Comparison of ENCODE assay signal across 1 cellular context in genomic region chr6:85392379-85392778, GRCh38.
TF ChIP-seq lines count a peak whose summit lies in the region.

No MANE protein-coding gene starts in this region.

TF ChIP-seq in HepG2, 621 proteins besides CTCF, POLR2A, EP300 and RAD21 (continued from another document):
- TF ChIP-seq, protein P1, sequence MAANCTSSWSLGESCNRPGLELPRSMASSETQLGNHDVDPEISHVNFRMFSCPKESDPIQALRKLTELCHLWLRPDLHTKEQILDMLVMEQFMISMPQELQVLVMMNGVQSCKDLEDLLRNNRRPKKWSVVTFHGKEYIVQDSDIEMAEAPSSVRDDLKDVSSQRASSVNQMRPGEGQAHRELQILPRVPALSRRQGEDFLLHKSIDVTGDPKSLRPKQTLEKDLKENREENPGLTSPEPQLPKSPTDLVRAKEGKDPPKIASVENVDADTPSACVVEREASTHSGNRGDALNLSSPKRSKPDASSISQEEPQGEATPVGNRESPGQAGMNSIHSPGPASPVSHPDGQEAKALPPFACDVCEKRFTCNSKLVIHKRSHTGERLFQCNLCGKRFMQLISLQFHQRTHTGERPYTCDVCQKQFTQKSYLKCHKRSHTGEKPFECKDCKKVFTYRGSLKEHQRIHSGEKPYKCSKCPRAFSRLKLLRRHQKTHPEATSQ (CRISPR knock-in tag; IDR thresholded peaks at IDR 0.05; ENCODE audit: borderline replicate concordance) = peak; percentile 79; the same call in 1 of the 2 replicates
